In the genomic region with DNA sequence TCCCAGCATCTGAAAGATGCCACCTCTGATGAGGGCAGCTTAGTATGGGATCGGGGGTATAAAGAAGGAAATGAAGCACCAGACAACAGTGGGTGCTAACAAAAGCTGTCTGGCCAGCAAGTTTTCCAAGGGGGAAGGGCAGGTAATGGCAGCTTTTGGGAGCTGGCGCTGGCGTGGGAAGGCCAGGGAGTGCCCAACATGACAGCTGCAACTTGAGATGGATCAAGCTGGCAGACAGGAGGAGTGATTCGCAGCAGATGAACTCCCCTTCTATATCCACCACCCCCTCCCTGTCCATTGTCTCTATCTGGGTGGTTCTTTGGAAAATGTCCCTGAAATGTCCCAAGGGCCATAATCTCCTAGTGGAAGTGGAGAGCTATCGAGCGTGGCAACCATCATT, we compare ENCODE assay signal across 1 cellular context.
TF ChIP-seq lines count a peak whose summit lies in the region.

No MANE protein-coding gene starts in this region.

TF ChIP-seq in WTC11, 78 proteins besides CTCF, POLR2A, EP300 and RAD21:
- TF ChIP-seq ESRRA (CRISPR knock-in tag; IDR thresholded peaks at IDR 0.05; ENCODE audit: borderline replicate concordance) (no peak), CBFB (CRISPR knock-in tag; IDR thresholded peaks at IDR 0.05; ENCODE audit: low read depth) (no peak), ZSCAN18 (CRISPR knock-in tag; IDR thresholded peaks at IDR 0.05) (no peak)
TF ChIP-seq in WTC11: peak in this region for 0.
